ENCODE assay signal across 9 cellular contexts in genomic region chr2:10787176-10787968, GRCh38. TPM values are rescaled to one million over a fixed set of nuclear protein-coding genes. Genes with fewer than 3 reads are reported as not detected.
A peak's percentile ranks its signal among the peaks of the same experiment; 100 is the strongest.
DNase-seq lines count a peak whose midpoint lies in the region; ATAC-seq and TF ChIP-seq lines count a peak whose summit lies in the region.
"Had no signal": no experiment of that assay in that cellular context is flagged by ENCODE, and none has a peak within 500 bp of the region (broad histone marks: within the 10 kb centered on the region; RNA-seq: fewer than 3 reads in every experiment).

No MANE protein-coding gene starts in this region.

- intact Hi-C loops in CD8-positive, alpha-beta T cell (cut with DNase I, micrococcal nuclease) = no loop called here

- H2AK5ac ChIP-seq in H9 (ENCODE audit: insufficient read length, low read length) = no peak overlapping the region

- no peak overlapping the region for H4K8ac ChIP-seq in H9 (replicated peaks; ENCODE audit: insufficient read length, low read depth, low read length)

- no peak overlapping the region for H2BK15ac ChIP-seq in H9 (ENCODE audit: low read depth, low read length)

- WGBS in H9 (ENCODE audit: extremely low coverage, insufficient read length, low lambda C conversion rate) = no CpG with 5 or more reads among the region's 20 CpGs
- WGBS in hepatocyte (ENCODE audit: low lambda C conversion rate, missing lambda C conversion rate) = 93% methylated on average over 20 of the region's 20 CpGs

- no peak overlapping the region for H4K91ac ChIP-seq in H9 (ENCODE audit: insufficient read length, low read depth, low read length)

- POLR2A ChIA-PET in CD8-positive, alpha-beta T cell (lab: Charles Lee) = no interaction called here
- POLR2A ChIA-PET in RWPE1 (lab: Yijun Ruan, JAX; ENCODE audit: low non-redundant PET) = no interaction called here

- peaks cover 16% of the 10 kb centered on the region for H3K4me1 Mint-ChIP-seq in CD8-positive, alpha-beta T cell (ENCODE audit: low read depth)
- no peaks in the 10 kb centered on the region for H3K4me1 Mint-ChIP-seq in H9

- H3K4ac ChIP-seq in H9 (ENCODE audit: low read depth, low read length) = no peak overlapping the region

- H2BK120ac ChIP-seq in H9 (ENCODE audit: low read depth, low read length, poor library complexity, severe bottlenecking) = no peak overlapping the region

- no peak for ATAC-seq in CD8-positive, alpha-beta T cell
- ATAC-seq in GM18520 (IDR thresholded peaks at IDR 0.05; ENCODE audit: unreplicated experiment) (no peak), GM18858 (IDR thresholded peaks at IDR 0.05; ENCODE audit: unreplicated experiment) (no peak)

- H3K27me3 ChIP-seq in CD8-positive, alpha-beta T cell (ENCODE audit: insufficient read depth, low read length) = no peaks in the 10 kb centered on the region
- H3K27me3 ChIP-seq in H9 (ENCODE audit: insufficient read depth, low read length) (no peaks in the 10 kb centered on the region), hepatocyte (no peaks in the 10 kb centered on the region)

- H3K79me1 ChIP-seq in H9 (ENCODE audit: insufficient read depth, low read depth, low read length, poor library complexity, severe bottlenecking) = no peaks in the 10 kb centered on the region

- H2AFZ ChIP-seq in H9 (ENCODE audit: low read length) (no peak overlapping the region), hepatocyte (no peak overlapping the region)

- CTCF ChIA-PET in CD8-positive, alpha-beta T cell (lab: Charles Lee) = interaction anchor here (1.1 kb wide), 1 partner anchor 12 kb away, joined by 4 read pairs; no protein-coding TSS in a partner anchor
- CTCF ChIA-PET in RWPE1 (lab: Yijun Ruan, JAX) = interaction anchor here (0.6 kb wide), 1 partner anchor 21 kb away, joined by 4 read pairs; no protein-coding TSS in a partner anchor

- no peak overlapping the region for H2BK12ac ChIP-seq in H9 (ENCODE audit: insufficient read length, low read depth, low read length)

- peaks cover 95% of the 10 kb centered on the region for H3K36me3 Mint-ChIP-seq in CD8-positive, alpha-beta T cell
- peaks cover 85 to 96% (median 94%) of the 10 kb centered on the region in 3 experiments for H3K36me3 Mint-ChIP-seq in H9 (ENCODE audit: insufficient read depth in 1 of 3, low read depth in 3 of 3)

- no peak overlapping the region for H3K4me2 ChIP-seq in H9 (ENCODE audit: insufficient read depth, insufficient read length, low read length)
- H3K4me2 ChIP-seq in hepatocyte = no peak overlapping the region

- DNase-seq in CD8-positive, alpha-beta T cell = peak in 3 of 7 experiments; percentile 27 to 43 (median 32)
- DNase-seq in H9 = peak; percentile 64
- peak; percentile 23 to 26 for DNase-seq in activated CD4-positive, alpha-beta T cell treated with anti-CD3 and anti-CD28 coated beads for 4 hours
- no peak for DNase-seq in hepatocyte (ENCODE audit: low spot score)
- DNase-seq in RWPE1 (ENCODE audit: low spot score) = no peak
- no peak for DNase-seq in kidney glomerular epithelial cell (lab: John Stamatoyannopoulos, UW)
- DNase-seq: effector memory CD4-positive, alpha-beta T cell had no signal

- H3K14ac ChIP-seq in H9 (ENCODE audit: insufficient read depth, low read length) = no peak overlapping the region

- no peaks in the 10 kb centered on the region for H3K4me1 ChIP-seq in CD8-positive, alpha-beta T cell (ENCODE audit: insufficient read depth, low read length)
- H3K4me1 ChIP-seq in H9 (ENCODE audit: insufficient read depth, low read length) (no peaks in the 10 kb centered on the region), hepatocyte (ENCODE audit: insufficient read depth) (no peaks in the 10 kb centered on the region)

- H4K5ac ChIP-seq in H9 (ENCODE audit: insufficient read length, low read depth, low read length) = no peak overlapping the region

- H4K20me1 ChIP-seq in H9 (ENCODE audit: control insufficient read depth, insufficient read depth, insufficient read length) (no peaks in the 10 kb centered on the region), hepatocyte (ENCODE audit: insufficient read depth, poor library complexity, severe bottlenecking) (no peaks in the 10 kb centered on the region)

- H3K27me3 Mint-ChIP-seq in CD8-positive, alpha-beta T cell (ENCODE audit: low read depth) = no peaks in the 10 kb centered on the region
- H3K27me3 Mint-ChIP-seq in H9 (ENCODE audit: low read depth) = no peaks in the 10 kb centered on the region

- H3K4me3 ChIP-seq in CD8-positive, alpha-beta T cell (ENCODE audit: low read depth, low read length) = no peak overlapping the region
- no peak overlapping the region for H3K4me3 ChIP-seq in hepatocyte

- no peak overlapping the region for H3K27ac ChIP-seq in CD8-positive, alpha-beta T cell (ENCODE audit: low read depth, low read length)
- H3K27ac ChIP-seq in H9 (ENCODE audit: insufficient read length, low read depth, low read length) (no peak overlapping the region), hepatocyte (no peak overlapping the region), RWPE1 (no peak overlapping the region)

- H3K9ac ChIP-seq in H9 (ENCODE audit: extremely low read depth, insufficient read length, low read length) = no peak overlapping the region

- peaks cover 38% of the 10 kb centered on the region for H3K36me3 ChIP-seq in CD8-positive, alpha-beta T cell (ENCODE audit: insufficient read depth, low read length)
- peaks cover 5% of the 10 kb centered on the region for H3K36me3 ChIP-seq in hepatocyte (replicated peaks; ENCODE audit: insufficient read depth, low read depth)

- H3K9me2 ChIP-seq in hepatocyte (replicated peaks; ENCODE audit: insufficient read depth) = no peaks in the 10 kb centered on the region

- H3K23me2 ChIP-seq in H9 (ENCODE audit: insufficient read length, low read depth, low read length, poor library complexity, severe bottlenecking) = no peaks in the 10 kb centered on the region

- H3K23ac ChIP-seq in H9 (ENCODE audit: insufficient read length, low read depth, low read length) = no peak overlapping the region

- H3K18ac ChIP-seq in H9 (ENCODE audit: insufficient read length, low read depth, low read length) = no peak overlapping the region

- no peaks in the 10 kb centered on the region for H3K9me3 Mint-ChIP-seq in CD8-positive, alpha-beta T cell
- no peaks in the 10 kb centered on the region for H3K9me3 Mint-ChIP-seq in H9

- no peak for TF ChIP-seq CTCF in CD8-positive, alpha-beta T cell (IDR thresholded peaks at IDR 0.05)
- TF ChIP-seq CTCF in H9 (conservative IDR thresholded peaks at IDR 0.05) (peak; percentile 65), hepatocyte (IDR thresholded peaks at IDR 0.05; ENCODE audit: poor library complexity) (peak; percentile 13), RWPE1 (conservative IDR thresholded peaks at IDR 0.05; ENCODE audit: low read depth) (no peak)

- H2BK5ac ChIP-seq in H9 (ENCODE audit: insufficient read length, low read length) = no peak overlapping the region

- H3K4me3 Mint-ChIP-seq in CD8-positive, alpha-beta T cell = no peak overlapping the region
- no peak overlapping the region for H3K4me3 Mint-ChIP-seq in H9

- no peaks in the 10 kb centered on the region for H3K9me3 ChIP-seq in CD8-positive, alpha-beta T cell (ENCODE audit: low read length)
- no peaks in the 10 kb centered on the region for H3K9me3 ChIP-seq in H9 (ENCODE audit: control insufficient read depth, low read depth, low read length)
- H3K9me3 ChIP-seq in hepatocyte (ENCODE audit: low read depth) = no peaks in the 10 kb centered on the region

- no peak overlapping the region for H3T11ph ChIP-seq in H9 (ENCODE audit: low read length)

- H3K79me2 ChIP-seq in H9 (ENCODE audit: insufficient read depth, low read length) (no peaks in the 10 kb centered on the region), hepatocyte (peaks cover 3% of the 10 kb centered on the region)

- H3K56ac ChIP-seq in H9 (ENCODE audit: insufficient read length, low read depth, low read length) = no peak overlapping the region

- H2BK20ac ChIP-seq in H9 (ENCODE audit: low read depth, low read length, poor library complexity, severe bottlenecking) = no peak overlapping the region

- H3K27ac Mint-ChIP-seq in CD8-positive, alpha-beta T cell = peak overlapping the region; percentile 27
- H3K27ac Mint-ChIP-seq in H9 = no peak overlapping the region

RNA-seq across cellular contexts. Expression of gene PDIA6, which starts 25.2 kb away (rescaled TPM):
- 10 to 100 TPM; 24.4 to 24.8 TPM for total RNA-seq in CD8-positive, alpha-beta T cell
- 296 and 301 TPM in 2 replicates for total RNA-seq in H9 (2021)
- 507 and 515 TPM in 2 replicates for total RNA-seq in hepatocyte
- polyA plus RNA-seq in hepatocyte = 715 and 766 TPM in 2 replicates

Comparison
In these comparisons a context has a peak if more than half of its experiments do, and no peak if none do; other contexts are left out.
1. DNase-seq: peak in H9 (single experiment) and activated CD4-positive, alpha-beta T cell treated with anti-CD3 and anti-CD28 coated beads for 4 hours (2 of 2); none in hepatocyte (single experiment), RWPE1 (single experiment) and kidney glomerular epithelial cell (single experiment).
2. CTCF ChIP-seq: peak in H9 (single experiment) and hepatocyte (single experiment); none in CD8-positive, alpha-beta T cell (single experiment) and RWPE1 (single experiment).
3. RNA of gene PDIA6, which starts 25.2 kb away (total RNA-seq): 507 to 515 TPM in hepatocyte and 296 to 301 TPM in H9; 24.4 to 24.8 TPM in CD8-positive, alpha-beta T cell; every median in the first group is over 10 times any median in the second.